In genomic region chr9:130483281-130483949, GRCh38 we compare ENCODE assay signal across 30 cellular contexts. TPM values are rescaled to one million over a fixed set of nuclear protein-coding genes. Genes with fewer than 3 reads are reported as not detected.
A peak's percentile ranks its signal among the peaks of the same experiment; 100 is the strongest.
DNase-seq lines count a peak whose midpoint lies in the region; ATAC-seq and TF ChIP-seq lines count a peak whose summit lies in the region.
"Had no signal": no experiment of that assay in that cellular context is flagged by ENCODE, and none has a peak within 500 bp of the region (broad histone marks: within the 10 kb centered on the region; RNA-seq: fewer than 3 reads in every experiment).

No MANE protein-coding gene starts in this region.

- H3K4me1 ChIP-seq in endodermal cell (ENCODE audit: control insufficient read depth, insufficient read depth, low read length) (peaks cover 5% of the 10 kb centered on the region), neuronal stem cell (ENCODE audit: control insufficient read depth in 2 of 2, insufficient read depth in 1 of 2, low read depth in 1 of 2, low read length in 2 of 2) (peaks cover 4 to 16% of the 10 kb centered on the region in 2 donors)
- H3K4me1 ChIP-seq: gastroesophageal sphincter, thyroid gland, vagina had no signal

- H3K36me3 ChIP-seq in endodermal cell (ENCODE audit: control insufficient read depth, insufficient read depth, low read length), result no peaks in the 10 kb centered on the region
- no peaks in the 10 kb centered on the region for H3K36me3 ChIP-seq in neuronal stem cell (replicated peaks in 1 of 2; ENCODE audit: control insufficient read depth in 2 of 2, insufficient read depth in 2 of 2, low read length in 2 of 2)
- H3K36me3 ChIP-seq: ovary, vagina had no signal

- no peak overlapping the region for H3K23ac ChIP-seq in neuronal stem cell (ENCODE audit: low read depth, low read length, poor library complexity)

- no peak overlapping the region for H3K4me2 ChIP-seq in neuronal stem cell (ENCODE audit: insufficient read depth, low read length, poor library complexity, severe bottlenecking)

- no peak overlapping the region for H3K27ac Mint-ChIP-seq in endodermal cell
- H3K27ac Mint-ChIP-seq: activated naive CD8-positive, alpha-beta T cell treated with anti-CD3 and anti-CD28 coated beads, Interleukin-2, amount 10 ng/mL, durations not matched to agents 7 days and 5 days; activated T-cell treated with anti-CD3 and anti-CD28 coated beads, Interleukin-2, amount 50 U/mL, for 24 hours; CD4-positive, CD25-positive, alpha-beta regulatory T cell; natural killer cell treated with Interleukin-12 subunit alpha and Interleukin-12 subunit beta and Interleukin-15 and Interleukin-18, amount 100 ng/mL, for 72 hours; stimulated activated naive CD8-positive, alpha-beta T cell treated with anti-CD3 and anti-CD28 coated beads, Interleukin-15, Interleukin-2, amounts not matched to agents 100 ng/mL and 50 ng/mL, for 24 hours had no signal

- DNase-seq in NCI-H1436 (lab: John Stamatoyannopoulos, UW) (peak; percentile 16), NCI-H1436 treated with DMSO at 0.1 percent for 48 hours (lab: John Stamatoyannopoulos, UW) (no peak), NCI-H82 (lab: John Stamatoyannopoulos, UW) (peak; percentile 88), endodermal cell (peak; percentile 74), neuronal stem cell (ENCODE audit: low spot score) (no peak), HCEC 1CT (no peak), amniotic stem cell (lab: John Stamatoyannopoulos, UW) (no peak)
- DNase-seq: activated CD4-positive, alpha-beta T cell treated with anti-CD3 and anti-CD28 coated beads for 4 hours; activated CD8-positive, alpha-beta memory T cell treated with anti-CD3 and anti-CD28 coated beads for 24 hours; activated gamma-delta T cell; activated naive CD8-positive, alpha-beta T cell treated with anti-CD3 and anti-CD28 coated beads, Interleukin-2, amount 10 ng/mL, durations not matched to agents 7 days and 5 days; activated T-cell treated with anti-CD3 and anti-CD28 coated beads, Interleukin-2, amount 50 U/mL, for 24 hours; CD4-positive, CD25-positive, alpha-beta regulatory T cell; hippocampal formation; KBM-7; mucosa of descending colon; NCI-H1105; NCI-H774; ovary; retina; T-helper 2 cell; thyroid gland had no signal

- no peak overlapping the region for H3K4me3 ChIP-seq in endodermal cell (ENCODE audit: low read length)
- H3K4me3 ChIP-seq in neuronal stem cell (ENCODE audit: low read length in 2 of 2), result no peak overlapping the region
- H3K4me3 ChIP-seq: gastroesophageal sphincter, mucosa of descending colon, ovary, skin epidermis, thyroid gland, vagina had no signal

- no peak overlapping the region for H3K4ac ChIP-seq in neuronal stem cell (ENCODE audit: low read length)

- H3K9me3 Mint-ChIP-seq in endodermal cell, result no peaks in the 10 kb centered on the region
- H3K9me3 Mint-ChIP-seq: activated naive CD8-positive, alpha-beta T cell treated with anti-CD3 and anti-CD28 coated beads, Interleukin-2, amount 10 ng/mL, durations not matched to agents 7 days and 5 days; activated T-cell treated with anti-CD3 and anti-CD28 coated beads, Interleukin-2, amount 50 U/mL, for 24 hours; central memory CD8-positive, alpha-beta T cell; natural killer cell treated with Interleukin-12 subunit alpha and Interleukin-12 subunit beta and Interleukin-15 and Interleukin-18, amount 100 ng/mL, for 72 hours; stimulated activated naive CD8-positive, alpha-beta T cell treated with anti-CD3 and anti-CD28 coated beads, Interleukin-15, Interleukin-2, amounts not matched to agents 100 ng/mL and 50 ng/mL, for 24 hours had no signal

- H2AFZ ChIP-seq in neuronal stem cell (ENCODE audit: low read length), result peak overlapping the region; percentile 59

- no peak overlapping the region for H3K14ac ChIP-seq in neuronal stem cell (ENCODE audit: low read length)

- peak overlapping the region; percentile 7 for H3K4me3 Mint-ChIP-seq in endodermal cell
- H3K4me3 Mint-ChIP-seq: activated naive CD8-positive, alpha-beta T cell treated with anti-CD3 and anti-CD28 coated beads, Interleukin-2, amount 10 ng/mL, durations not matched to agents 7 days and 5 days; activated T-cell treated with anti-CD3 and anti-CD28 coated beads, Interleukin-2, amount 50 U/mL, for 24 hours; CD4-positive, CD25-positive, alpha-beta regulatory T cell; central memory CD8-positive, alpha-beta T cell; natural killer cell treated with Interleukin-12 subunit alpha and Interleukin-12 subunit beta and Interleukin-15 and Interleukin-18, amount 100 ng/mL, for 72 hours; stimulated activated naive CD8-positive, alpha-beta T cell treated with anti-CD3 and anti-CD28 coated beads, Interleukin-15, Interleukin-2, amounts not matched to agents 100 ng/mL and 50 ng/mL, for 24 hours had no signal

- ATAC-seq in HG02588 (IDR thresholded peaks at IDR 0.05; ENCODE audit: unreplicated experiment), result no peak
- ATAC-seq: gastroesophageal sphincter; mucosa of descending colon; natural killer cell treated with Interleukin-12 subunit alpha and Interleukin-12 subunit beta and Interleukin-15 and Interleukin-18, amount 100 ng/mL, for 72 hours had no signal

- H2BK5ac ChIP-seq in neuronal stem cell (ENCODE audit: low read length), result no peak overlapping the region

- H3K36me3 Mint-ChIP-seq in endodermal cell (ENCODE audit: low read depth), result peaks cover 2% of the 10 kb centered on the region
- H3K36me3 Mint-ChIP-seq: activated naive CD8-positive, alpha-beta T cell treated with anti-CD3 and anti-CD28 coated beads, Interleukin-2, amount 10 ng/mL, durations not matched to agents 7 days and 5 days; CD4-positive, CD25-positive, alpha-beta regulatory T cell; natural killer cell treated with Interleukin-12 subunit alpha and Interleukin-12 subunit beta and Interleukin-15 and Interleukin-18, amount 100 ng/mL, for 72 hours had no signal

- no peak for TF ChIP-seq CTCF in endodermal cell (conservative IDR thresholded peaks at IDR 0.05)

- no peak overlapping the region for H4K91ac ChIP-seq in neuronal stem cell (ENCODE audit: low read depth, low read length, poor library complexity)

- H2BK12ac ChIP-seq in neuronal stem cell (ENCODE audit: low read length), result no peak overlapping the region

- peak overlapping the region; percentile 27 for H3K18ac ChIP-seq in neuronal stem cell (ENCODE audit: low read length)

- H3K27ac ChIP-seq in endodermal cell (ENCODE audit: low read depth, low read length) (no peak overlapping the region), neuronal stem cell (replicated peaks; ENCODE audit: low read length) (no peak overlapping the region)
- H3K27ac ChIP-seq: 22Rv1, gastroesophageal sphincter, ovary, skin epidermis, thyroid gland, vagina had no signal

- H3K79me1 ChIP-seq in neuronal stem cell (ENCODE audit: low read depth, low read length), result no peaks in the 10 kb centered on the region

- H2BK120ac ChIP-seq in neuronal stem cell (ENCODE audit: low read depth, low read length), result no peak overlapping the region

- no peaks in the 10 kb centered on the region for H3K9me3 ChIP-seq in endodermal cell (ENCODE audit: control insufficient read depth, low read length)
- no peaks in the 10 kb centered on the region for H3K9me3 ChIP-seq in neuronal stem cell (replicated peaks in 1 of 2; ENCODE audit: control insufficient read depth in 2 of 2, insufficient read depth in 1 of 2, low read depth in 1 of 2, low read length in 2 of 2)
- H3K9me3 ChIP-seq: gastroesophageal sphincter, mucosa of descending colon, ovary, thyroid gland, vagina had no signal

- 33% methylated on average over 8 to 16 of the region's 19 CpGs for WGBS in endodermal cell (ENCODE audit: insufficient coverage in 1 of 2, insufficient read length in 1 of 2), 2 experiments
- WGBS in neuronal stem cell (ENCODE audit: extremely low coverage in 2 of 2, insufficient read length in 2 of 2, insufficient replicate concordance in 1 of 2), 2 donors, result no CpG with 5 or more reads among the region's 19 CpGs

- H3K27me3 Mint-ChIP-seq in endodermal cell (ENCODE audit: insufficient read depth), result peaks cover 81% of the 10 kb centered on the region

- H3K27me3 ChIP-seq in endodermal cell (ENCODE audit: control insufficient read depth, insufficient read depth, low read length, poor library complexity, severe bottlenecking) (peaks cover 41% of the 10 kb centered on the region), neuronal stem cell (ENCODE audit: control insufficient read depth in 3 of 3, insufficient read depth in 3 of 3, low read depth in 1 of 3, low read length in 3 of 3) (peaks cover 0 to 94% (median 3%) of the 10 kb centered on the region in 3 experiments)
- H3K27me3 ChIP-seq: gastroesophageal sphincter, ovary, thyroid gland, vagina had no signal

- H2BK15ac ChIP-seq in neuronal stem cell (ENCODE audit: low read length), result no peak overlapping the region

- H4K8ac ChIP-seq in neuronal stem cell (ENCODE audit: low read depth, low read length), result no peak overlapping the region

- H3K9ac ChIP-seq in endodermal cell (ENCODE audit: extremely low read depth, low read length, poor library complexity, severe bottlenecking) (no peak overlapping the region), neuronal stem cell (ENCODE audit: low read depth, low read length, poor library complexity) (peak overlapping the region; percentile 73)

- H3K4me1 Mint-ChIP-seq in endodermal cell, result peaks cover 25% of the 10 kb centered on the region
- H3K4me1 Mint-ChIP-seq: activated naive CD8-positive, alpha-beta T cell treated with anti-CD3 and anti-CD28 coated beads, Interleukin-2, amount 10 ng/mL, durations not matched to agents 7 days and 5 days; CD4-positive, CD25-positive, alpha-beta regulatory T cell; central memory CD8-positive, alpha-beta T cell had no signal

- peak overlapping the region; percentile 78 for H2AK5ac ChIP-seq in neuronal stem cell (ENCODE audit: low read depth, low read length)

RNA-seq across cellular contexts. Expression of gene ASS1, which starts 38.7 kb away (rescaled TPM):
- total RNA-seq in endodermal cell, result 10 to 100 TPM; 30.9 to 57.2 TPM
- 37.9 TPM for polyA plus RNA-seq in endodermal cell (2013, experiment 1 of 2)
- polyA plus RNA-seq in endodermal cell (2013, experiment 2 of 2), result 30.1 TPM
- polyA plus RNA-seq in neuronal stem cell (2013, experiment 1 of 2), result 19.7 TPM
- polyA plus RNA-seq in neuronal stem cell (2013, experiment 2 of 2), result 19.8 TPM
- total RNA-seq: CD4-positive, CD25-positive, alpha-beta regulatory T cell; natural killer cell treated with Interleukin-12 subunit alpha and Interleukin-12 subunit beta and Interleukin-15 and Interleukin-18, amount 100 ng/mL, for 72 hours had no signal
- polyA plus RNA-seq: CD4-positive, CD25-positive, alpha-beta regulatory T cell had no signal

Comparison
In these comparisons a context has a peak if more than half of its experiments do, and no peak if none do; other contexts are left out.
1. DNase-seq: peak in NCI-H1436 (single experiment), NCI-H82 (single experiment) and endodermal cell (single experiment); none in NCI-H1436 treated with DMSO at 0.1 percent for 48 hours (single experiment), neuronal stem cell (single experiment), HCEC 1CT (single experiment) and amniotic stem cell (single experiment).